In the genomic region with DNA sequence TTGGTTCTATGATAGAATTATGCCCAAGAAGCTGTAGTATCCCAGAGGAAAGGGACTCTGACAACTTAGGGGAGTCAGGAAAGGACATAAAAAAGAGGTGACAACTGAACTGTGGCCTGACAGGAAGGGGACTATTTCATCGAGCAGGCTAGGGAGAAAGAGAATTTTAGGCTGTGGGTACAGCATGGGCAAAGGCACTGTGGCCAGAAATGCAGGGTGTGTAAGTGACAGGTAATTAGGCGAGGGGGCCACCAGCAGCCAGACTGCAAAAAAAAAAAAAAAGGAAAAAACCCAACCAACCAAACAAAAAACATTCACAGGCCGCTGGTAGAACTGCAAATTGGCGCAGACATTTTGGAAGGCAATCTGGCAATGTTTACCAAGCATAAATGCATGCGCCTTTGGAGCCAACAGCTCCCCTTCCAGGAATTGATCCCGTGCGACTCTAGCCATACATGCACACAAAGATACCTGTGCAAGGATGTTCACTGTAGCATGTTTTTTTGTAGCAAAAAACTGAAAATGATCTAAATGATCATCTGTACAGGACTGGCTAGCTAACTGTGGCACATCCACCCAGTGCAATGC, we compare ENCODE assay signal across 38 cellular contexts. TPM values are rescaled to one million over a fixed set of nuclear protein-coding genes. Genes with fewer than 3 reads are reported as not detected.
DNase-seq lines count a peak whose midpoint lies in the region; ATAC-seq, FAIRE-seq and TF ChIP-seq lines count a peak whose summit lies in the region.
"Had no signal": no experiment of that assay in that cellular context is flagged by ENCODE, and none has a peak within 500 bp of the region (broad histone marks: within the 10 kb centered on the region; RNA-seq: fewer than 3 reads in every experiment).

No MANE protein-coding gene starts in this region.

- H3K27me3 ChIP-seq in bronchial epithelial cell (ENCODE audit: control insufficient read depth, insufficient read depth, low read length) (peaks cover 18% of the 10 kb centered on the region), neural progenitor cell (peaks cover 78% of the 10 kb centered on the region)

- H3K9me3 ChIP-seq in neural progenitor cell (ENCODE audit: low read depth) = no peaks in the 10 kb centered on the region
- H3K9me3 ChIP-seq: mucosa of descending colon, suprapubic skin had no signal

- ATAC-seq in HG03378 (IDR thresholded peaks at IDR 0.05; ENCODE audit: unreplicated experiment) = no peak
- ATAC-seq: natural killer cell treated with Interleukin-12 subunit alpha and Interleukin-12 subunit beta and Interleukin-15 and Interleukin-18, amount 100 ng/mL, for 72 hours; stimulated activated memory B cell treated with anti-CD40 and anti-IgM and Interleukin-4, amounts not matched to agents 10 μg/mL and 1 μg/mL and 100 μg/mL, for 72 hours had no signal

- no peaks in the 10 kb centered on the region for H3K36me3 Mint-ChIP-seq in neural progenitor cell
- H3K36me3 Mint-ChIP-seq: CD4-positive, CD25-positive, alpha-beta regulatory T cell; natural killer cell treated with Interleukin-12 subunit alpha and Interleukin-12 subunit beta and Interleukin-15 and Interleukin-18, amount 100 ng/mL, for 72 hours; stimulated activated memory B cell treated with anti-CD40 and anti-IgM and Interleukin-4, amounts not matched to agents 10 μg/mL and 1 μg/mL and 100 μg/mL, for 72 hours had no signal

- H4K20me1 ChIP-seq in neural progenitor cell (ENCODE audit: low read depth) = peaks cover 23% of the 10 kb centered on the region

- peaks cover 37% of the 10 kb centered on the region for H3K4me1 Mint-ChIP-seq in neural progenitor cell

- intact Hi-C loops in lower leg skin (cut with DNase I; ENCODE audit: low total_unique reads) = no loop called here

- DNase-seq in DMS 273 (lab: John Stamatoyannopoulos, UW; ENCODE audit: unreplicated experiment) (peak; percentile 73), DMS 273 treated with DMSO at 0.1 percent for 48 hours (lab: John Stamatoyannopoulos, UW) (no peak), NCI-H446 (lab: John Stamatoyannopoulos, UW) (peak; percentile 85 to 89), bronchial epithelial cell (ENCODE audit: low read depth) (no peak), neural progenitor cell (ENCODE audit: low spot score) (no peak), lower leg skin (ENCODE audit: low spot score in 2 of 2) (no peak)
- no peak for DNase-seq in activated CD4-positive, alpha-beta T cell treated with anti-CD3 and anti-CD28 coated beads, Interleukin-2, amount 50 U/mL, for 1 hour
- DNase-seq: activated CD8-positive, alpha-beta memory T cell treated with anti-CD3 and anti-CD28 coated beads for 24 hours; activated naive CD4-positive, alpha-beta T cell treated with anti-CD3 and anti-CD28 coated beads, Interleukin-2, amount 50 U/mL, for 16 hours; activated T-cell treated with anti-CD3 and anti-CD28 coated beads for 4 hours; CD4-positive, CD25-positive, alpha-beta regulatory T cell; effector CD8-positive, alpha-beta T cell; hippocampal formation; immature natural killer cell; left cardiac atrium; mucosa of descending colon; NCI-H1436 treated with DMSO at 0.1 percent for 48 hours; NCI-H524; NK-92 treated with Interleukin-12 subunit alpha and Interleukin-12 subunit beta, amount 100 ng/mL, for 24 hours; retina; Right ventricle myocardium superior; T-helper 2 cell had no signal

- H3F3A ChIP-seq in neural progenitor cell (ENCODE audit: low read depth) = peaks cover 38% of the 10 kb centered on the region

- no peak overlapping the region for H3K4me3 ChIP-seq in bronchial epithelial cell (ENCODE audit: low read depth, low read length)
- peak overlapping the region; percentile 54 for H3K4me3 ChIP-seq in neural progenitor cell
- no peak overlapping the region for H3K4me3 ChIP-seq in lower leg skin (ENCODE audit: low read depth, poor library complexity, severe bottlenecking)
- H3K4me3 ChIP-seq: mucosa of descending colon had no signal

- H3K79me2 ChIP-seq in neural progenitor cell (ENCODE audit: low read depth) = no peaks in the 10 kb centered on the region

- no peak overlapping the region for H3K27ac ChIP-seq in neural progenitor cell
- H3K27ac ChIP-seq: 22Rv1, epithelial cell of prostate, HL-60, skin epidermis, suprapubic skin had no signal

- no peak overlapping the region for H3K4me2 ChIP-seq in neural progenitor cell

- FAIRE-seq in bronchial epithelial cell (lab: Jason Lieb, UNC) = peak; percentile 13
- FAIRE-seq: colon, GM19239 had no signal

- H3K9me3 Mint-ChIP-seq in neural progenitor cell = no peaks in the 10 kb centered on the region
- H3K9me3 Mint-ChIP-seq: activated T-helper 2 cell treated with anti-CD3 and anti-CD28 coated beads, Interferon-gamma antibody, Interleukin-2, Interleukin-4, amounts not matched to agents 10 μg/mL and 5 μg/mL and 100 μg/mL, durations not matched to agents 14 hours and 24 hours and 36 hours; stimulated activated memory B cell treated with anti-CD40 and anti-IgM and Interleukin-4, amounts not matched to agents 10 μg/mL and 1 μg/mL and 100 μg/mL, for 72 hours had no signal

- TF ChIP-seq POLR2A in lower leg skin (IDR thresholded peaks at IDR 0.05) = no peak

- H3K36me3 ChIP-seq in bronchial epithelial cell (ENCODE audit: control insufficient read depth, insufficient read depth, low read length) (no peaks in the 10 kb centered on the region), neural progenitor cell (no peaks in the 10 kb centered on the region)
- H3K36me3 ChIP-seq: suprapubic skin had no signal

- H3K4me3 Mint-ChIP-seq in neural progenitor cell = peak overlapping the region; percentile 76

- peaks cover 24% of the 10 kb centered on the region for H3K4me1 ChIP-seq in neural progenitor cell

- WGBS in lower leg skin, 2 donors = 64 to 66% methylated on average over 7 of the region's 7 CpGs

- peaks cover 68% of the 10 kb centered on the region for H3K27me3 Mint-ChIP-seq in neural progenitor cell (ENCODE audit: insufficient read depth, low read depth)

- TF ChIP-seq CTCF in bronchial epithelial cell (IDR thresholded peaks at IDR 0.05; ENCODE audit: insufficient read depth, low read length, severe bottlenecking) (no peak), neural progenitor cell (IDR thresholded peaks at IDR 0.05) (no peak), lower leg skin (IDR thresholded peaks at IDR 0.05) (no peak)

- no peak overlapping the region for H2AFZ ChIP-seq in neural progenitor cell (replicated peaks)

- H3K27ac Mint-ChIP-seq in neural progenitor cell = no peak overlapping the region
- H3K27ac Mint-ChIP-seq: activated T-helper 2 cell treated with anti-CD3 and anti-CD28 coated beads, Interferon-gamma antibody, Interleukin-2, Interleukin-4, amounts not matched to agents 10 μg/mL and 5 μg/mL and 100 μg/mL, durations not matched to agents 14 hours and 24 hours and 36 hours; immature natural killer cell; natural killer cell treated with Interleukin-12 subunit alpha and Interleukin-12 subunit beta and Interleukin-15 and Interleukin-18, amount 100 ng/mL, for 72 hours; stimulated activated memory B cell treated with anti-CD40 and anti-IgM and Interleukin-4, amounts not matched to agents 10 μg/mL and 1 μg/mL and 100 μg/mL, for 72 hours had no signal

- no peak overlapping the region for H3K9ac ChIP-seq in neural progenitor cell

RNA-seq across cellular contexts. Expression of gene EIF4E1B, which starts 1.0 kb away (rescaled TPM):
- not detected in 2 replicates for total RNA-seq in bronchial epithelial cell
- 0.06 and 0.68 TPM in 2 replicates for total RNA-seq in neural progenitor cell (ENCODE audit: low replicate concordance)
- not detected for total RNA-seq in lower leg skin
- total RNA-seq: activated T-helper 2 cell treated with anti-CD3 and anti-CD28 coated beads, Interferon-gamma antibody, Interleukin-2, Interleukin-4, amounts not matched to agents 10 μg/mL and 5 μg/mL and 100 μg/mL, durations not matched to agents 14 hours and 24 hours and 36 hours; CD4-positive, CD25-positive, alpha-beta regulatory T cell; Daoy; H4; left cardiac atrium; lung microvascular endothelial cell; mucosa of descending colon; natural killer cell treated with Interleukin-12 subunit alpha and Interleukin-12 subunit beta and Interleukin-15 and Interleukin-18, amount 100 ng/mL, for 72 hours; osteocyte; Right ventricle myocardium superior; suprapubic skin; urinary bladder had no signal

RNA-seq across cellular contexts. Expression of gene SNCB, which starts 1.1 kb away (rescaled TPM):
- not detected in 2 replicates for total RNA-seq in bronchial epithelial cell
- 1.1 TPM in 1 of 2 replicates, not detected in the other for total RNA-seq in neural progenitor cell (ENCODE audit: low replicate concordance)
- not detected for total RNA-seq in lower leg skin
- total RNA-seq: activated T-helper 2 cell treated with anti-CD3 and anti-CD28 coated beads, Interferon-gamma antibody, Interleukin-2, Interleukin-4, amounts not matched to agents 10 μg/mL and 5 μg/mL and 100 μg/mL, durations not matched to agents 14 hours and 24 hours and 36 hours; CD4-positive, CD25-positive, alpha-beta regulatory T cell; natural killer cell treated with Interleukin-12 subunit alpha and Interleukin-12 subunit beta and Interleukin-15 and Interleukin-18, amount 100 ng/mL, for 72 hours; osteocyte; Right ventricle myocardium superior; suprapubic skin; urinary bladder had no signal

RNA-seq across cellular contexts. Expression of gene TSPAN17, which starts 15.8 kb away (rescaled TPM):
- total RNA-seq in bronchial epithelial cell = 46.3 and 55.9 TPM in 2 replicates
- 25.9 and 51.7 TPM in 2 replicates for total RNA-seq in neural progenitor cell (ENCODE audit: low replicate concordance)
- 10 to 100 TPM; 12.1 to 24.1 (median 15.6) TPM for total RNA-seq in lower leg skin

RNA-seq across cellular contexts. Expression of gene GPRIN1, which starts 21.5 kb away (rescaled TPM):
- 1.6 and 2.8 TPM in 2 replicates for total RNA-seq in bronchial epithelial cell
- 0.67 and 3.7 TPM in 2 replicates for total RNA-seq in neural progenitor cell (ENCODE audit: low replicate concordance)
- total RNA-seq in lower leg skin = 1 to 10 TPM in 3 of 4 donors, under 1 TPM in 1; 0.72 to 1.7 (median 1.5) TPM

Comparison
In these comparisons a context has a peak if more than half of its experiments do, and no peak if none do; other contexts are left out.
1. DNase-seq: peak in DMS 273 (single experiment) and NCI-H446 (2 of 2); none in DMS 273 treated with DMSO at 0.1 percent for 48 hours (single experiment), bronchial epithelial cell (single experiment), neural progenitor cell (single experiment), lower leg skin (0 of 2) and activated CD4-positive, alpha-beta T cell treated with anti-CD3 and anti-CD28 coated beads, Interleukin-2, amount 50 U/mL, for 1 hour (single experiment).